In the genomic region with DNA sequence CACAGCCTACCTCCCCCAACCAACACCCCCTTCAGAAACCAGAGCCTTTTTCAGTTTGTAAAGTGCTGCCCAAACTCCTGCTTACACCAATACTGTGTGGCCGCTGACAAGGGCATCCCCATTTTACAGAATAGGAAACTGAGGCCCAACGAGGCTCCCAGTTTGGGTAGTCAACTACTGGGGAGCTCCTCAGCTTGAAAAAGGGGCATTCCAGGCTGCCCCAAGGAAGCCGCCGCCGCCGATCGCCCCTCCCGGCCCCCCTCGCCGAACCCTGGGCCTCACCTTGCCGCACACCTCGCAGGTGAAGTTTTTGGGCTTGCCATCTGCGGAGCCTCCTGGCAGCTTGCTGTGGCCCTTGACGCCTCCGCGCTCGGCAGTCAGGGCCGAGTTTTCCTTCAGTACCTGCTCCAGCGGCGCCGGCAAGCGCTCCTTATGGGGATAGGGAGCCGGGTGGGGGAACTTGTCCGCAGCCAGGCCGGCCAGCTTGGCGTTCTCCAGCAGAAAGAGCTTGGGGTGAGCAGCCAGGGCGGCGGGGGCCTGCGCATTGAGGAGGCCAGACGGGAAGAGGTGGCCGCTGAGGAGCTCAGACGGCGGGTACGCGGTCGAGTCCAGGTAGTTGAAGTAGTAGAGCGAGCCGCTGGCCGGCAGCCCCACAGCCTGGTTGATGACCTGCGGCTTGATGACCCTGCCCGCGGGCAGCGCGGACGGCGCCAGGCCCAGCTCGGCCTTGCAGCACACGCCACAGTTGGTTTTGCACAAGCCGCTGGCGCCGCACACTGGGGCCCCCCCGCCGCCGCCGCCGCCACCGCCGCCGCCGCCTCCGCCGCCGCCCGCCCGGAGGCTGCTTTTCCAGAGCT, we compare ENCODE assay signal across 15 cellular contexts. TPM values are rescaled to one million over a fixed set of nuclear protein-coding genes. Genes with fewer than 3 reads are reported as not detected.
DNase-seq lines count a peak whose midpoint lies in the region; ATAC-seq and TF ChIP-seq lines count a peak whose summit lies in the region.
"Had no signal": no experiment of that assay in that cellular context is flagged by ENCODE, and none has a peak within 500 bp of the region (broad histone marks: within the 10 kb centered on the region; RNA-seq: fewer than 3 reads in every experiment).

No MANE protein-coding gene starts in this region.

- intact Hi-C loops in activated CD4-positive, alpha-beta T cell treated with anti-CD3 and anti-CD28 coated beads, Interleukin-2, amount 10 ng/mL, durations not matched to agents 24 days and 14 days (cut with micrococcal nuclease), result loop anchor here (10.0 kb wide), 2 partner anchors 503 to 807 kb away; partner anchors contain the start of genes CADPS and PTPRG
- intact Hi-C loops in activated CD4-positive, alpha-beta T cell treated with anti-CD3 and anti-CD28 coated beads for 36 hours (cut with DNase I, micrococcal nuclease), result loop anchor here (10.0 kb wide), 2 partner anchors 503 to 807 kb away; partner anchors contain the start of genes CADPS (in 1 of the 2) and PTPRG (in 1 of the 2)
- intact Hi-C loops in left lung (cut with DNase I), result no loop called here

- no peak overlapping the region for H3K27ac ChIP-seq in left lung
- no peak overlapping the region for H3K27ac ChIP-seq in thoracic aorta
- H3K27ac ChIP-seq: foreskin keratinocyte, HL-60, upper lobe of right lung had no signal

- peaks cover 0 to 31% of the 10 kb centered on the region in 2 donors for H3K4me1 ChIP-seq in left lung
- peaks cover 18 to 70% of the 10 kb centered on the region in 2 donors for H3K4me1 ChIP-seq in thoracic aorta (ENCODE audit: control insufficient read depth in 1 of 2, low read depth in 2 of 2)
- H3K4me1 ChIP-seq: foreskin keratinocyte had no signal

- DNase-seq in activated CD4-positive, alpha-beta T cell treated with anti-CD3 and anti-CD28 coated beads, Interleukin-2, amount 10 ng/mL, durations not matched to agents 24 days and 14 days, result no peak
- DNase-seq in activated CD4-positive, alpha-beta T cell treated with anti-CD3 and anti-CD28 coated beads for 36 hours, result no peak
- peak; percentile 54 for DNase-seq in astrocyte of the hippocampus (ENCODE audit: low read depth, low spot score)
- peak in 1 of 2 donors; percentile 76 for DNase-seq in left lung
- no peak for DNase-seq in thoracic aorta (ENCODE audit: low spot score)
- no peak for DNase-seq in activated CD4-positive, alpha-beta memory T cell treated with anti-CD3 and anti-CD28 coated beads, Interleukin-2, amount 10 ng/mL, durations not matched to agents 7 days and 5 days
- no peak for DNase-seq in progenitor cell of endocrine pancreas (ENCODE audit: low spot score, unreplicated experiment)
- DNase-seq: effector CD4-positive, alpha-beta T cell; foreskin keratinocyte; left colon; NCI-H2081 treated with DMSO at 0.1 percent for 48 hours; stimulated activated CD4-positive, alpha-beta T cell treated with anti-CD3 and anti-CD28 coated beads, Interleukin-15, amount 100 ng/mL, for 24 hours; upper lobe of right lung had no signal

- CTCF ChIA-PET in activated CD4-positive, alpha-beta T cell treated with anti-CD3 and anti-CD28 coated beads for 36 hours (lab: Charles Lee), result no interaction called here
- CTCF ChIA-PET in activated CD4-positive, alpha-beta memory T cell treated with anti-CD3 and anti-CD28 coated beads, Interleukin-2, amount 10 ng/mL, durations not matched to agents 7 days and 5 days (lab: Charles Lee), result interaction anchor here (0.7 kb wide), 1 partner anchor 128 kb away, joined by 3 read pairs; no protein-coding TSS in a partner anchor

- TF ChIP-seq CTCF in left lung (IDR thresholded peaks at IDR 0.05) (no peak), thoracic aorta (IDR thresholded peaks at IDR 0.05) (no peak), progenitor cell of endocrine pancreas (IDR thresholded peaks at IDR 0.05; ENCODE audit: unreplicated experiment) (no peak)

- H3K9me3 ChIP-seq in left lung, result no peaks in the 10 kb centered on the region
- no peaks in the 10 kb centered on the region for H3K9me3 ChIP-seq in thoracic aorta
- H3K9me3 ChIP-seq: upper lobe of right lung had no signal

- H3K36me3 ChIP-seq in left lung (no peaks in the 10 kb centered on the region), thoracic aorta (no peaks in the 10 kb centered on the region)
- H3K36me3 ChIP-seq: upper lobe of right lung had no signal

- no peak overlapping the region for H3K4me3 ChIP-seq in left lung
- H3K4me3 ChIP-seq in thoracic aorta, result peak overlapping the region; percentile 27
- H3K4me3 ChIP-seq: upper lobe of right lung had no signal

- no peaks in the 10 kb centered on the region for H3K4me1 Mint-ChIP-seq in activated CD4-positive, alpha-beta T cell treated with anti-CD3 and anti-CD28 coated beads, Interleukin-2, amount 10 ng/mL, durations not matched to agents 24 days and 14 days
- peaks cover 7% of the 10 kb centered on the region for H3K4me1 Mint-ChIP-seq in activated CD4-positive, alpha-beta T cell treated with anti-CD3 and anti-CD28 coated beads for 36 hours
- no peaks in the 10 kb centered on the region for H3K4me1 Mint-ChIP-seq in activated CD4-positive, alpha-beta memory T cell treated with anti-CD3 and anti-CD28 coated beads, Interleukin-2, amount 10 ng/mL, durations not matched to agents 7 days and 5 days
- H3K4me1 Mint-ChIP-seq in progenitor cell of endocrine pancreas (ENCODE audit: low read depth), result peaks cover 1% of the 10 kb centered on the region

- no peaks in the 10 kb centered on the region for H3K36me3 Mint-ChIP-seq in activated CD4-positive, alpha-beta T cell treated with anti-CD3 and anti-CD28 coated beads, Interleukin-2, amount 10 ng/mL, durations not matched to agents 24 days and 14 days (ENCODE audit: low read depth)
- H3K36me3 Mint-ChIP-seq in activated CD4-positive, alpha-beta T cell treated with anti-CD3 and anti-CD28 coated beads for 36 hours (ENCODE audit: low read depth), result no peaks in the 10 kb centered on the region
- peaks cover 9% of the 10 kb centered on the region for H3K36me3 Mint-ChIP-seq in activated CD4-positive, alpha-beta memory T cell treated with anti-CD3 and anti-CD28 coated beads, Interleukin-2, amount 10 ng/mL, durations not matched to agents 7 days and 5 days (ENCODE audit: low read depth)
- H3K36me3 Mint-ChIP-seq in progenitor cell of endocrine pancreas (ENCODE audit: insufficient read depth), result no peaks in the 10 kb centered on the region

- peak overlapping the region; percentile 56 for H3K27ac Mint-ChIP-seq in activated CD4-positive, alpha-beta T cell treated with anti-CD3 and anti-CD28 coated beads, Interleukin-2, amount 10 ng/mL, durations not matched to agents 24 days and 14 days
- H3K27ac Mint-ChIP-seq in activated CD4-positive, alpha-beta T cell treated with anti-CD3 and anti-CD28 coated beads for 36 hours, result no peak overlapping the region
- no peak overlapping the region for H3K27ac Mint-ChIP-seq in activated CD4-positive, alpha-beta memory T cell treated with anti-CD3 and anti-CD28 coated beads, Interleukin-2, amount 10 ng/mL, durations not matched to agents 7 days and 5 days
- no peak overlapping the region for H3K27ac Mint-ChIP-seq in progenitor cell of endocrine pancreas

- POLR2A ChIA-PET in activated CD4-positive, alpha-beta T cell treated with anti-CD3 and anti-CD28 coated beads for 36 hours (lab: Charles Lee), result no interaction called here
- POLR2A ChIA-PET in activated CD4-positive, alpha-beta memory T cell treated with anti-CD3 and anti-CD28 coated beads, Interleukin-2, amount 10 ng/mL, durations not matched to agents 7 days and 5 days (lab: Charles Lee), result no interaction called here

- no peak overlapping the region for H3K4me3 Mint-ChIP-seq in activated CD4-positive, alpha-beta T cell treated with anti-CD3 and anti-CD28 coated beads, Interleukin-2, amount 10 ng/mL, durations not matched to agents 24 days and 14 days
- H3K4me3 Mint-ChIP-seq in activated CD4-positive, alpha-beta T cell treated with anti-CD3 and anti-CD28 coated beads for 36 hours, result no peak overlapping the region
- no peak overlapping the region for H3K4me3 Mint-ChIP-seq in activated CD4-positive, alpha-beta memory T cell treated with anti-CD3 and anti-CD28 coated beads, Interleukin-2, amount 10 ng/mL, durations not matched to agents 7 days and 5 days
- no peak overlapping the region for H3K4me3 Mint-ChIP-seq in progenitor cell of endocrine pancreas (ENCODE audit: low read depth)

- peaks cover 14% of the 10 kb centered on the region for H3K9me3 Mint-ChIP-seq in activated CD4-positive, alpha-beta T cell treated with anti-CD3 and anti-CD28 coated beads, Interleukin-2, amount 10 ng/mL, durations not matched to agents 24 days and 14 days
- H3K9me3 Mint-ChIP-seq in activated CD4-positive, alpha-beta T cell treated with anti-CD3 and anti-CD28 coated beads for 36 hours (ENCODE audit: low read depth), result no peaks in the 10 kb centered on the region
- H3K9me3 Mint-ChIP-seq in activated CD4-positive, alpha-beta memory T cell treated with anti-CD3 and anti-CD28 coated beads, Interleukin-2, amount 10 ng/mL, durations not matched to agents 7 days and 5 days, result no peaks in the 10 kb centered on the region
- no peaks in the 10 kb centered on the region for H3K9me3 Mint-ChIP-seq in progenitor cell of endocrine pancreas (ENCODE audit: low read depth)

- ATAC-seq in activated CD4-positive, alpha-beta T cell treated with anti-CD3 and anti-CD28 coated beads for 36 hours, result no peak
- peak; percentile 23 for ATAC-seq in left lung
- ATAC-seq in thoracic aorta (ENCODE audit: insufficient number of reproducible peaks, low FRiP score, low read depth), result no peak
- ATAC-seq in GM18519 (IDR thresholded peaks at IDR 0.05; ENCODE audit: low FRiP score, unreplicated experiment), result no peak
- ATAC-seq: foreskin keratinocyte, left colon, upper lobe of right lung had no signal

- H3K27me3 ChIP-seq in left lung (peaks cover 100% of the 10 kb centered on the region in 2 donors), thoracic aorta (replicated peaks; ENCODE audit: insufficient read depth) (peaks cover 44% of the 10 kb centered on the region)

- H3K27me3 Mint-ChIP-seq in activated CD4-positive, alpha-beta T cell treated with anti-CD3 and anti-CD28 coated beads, Interleukin-2, amount 10 ng/mL, durations not matched to agents 24 days and 14 days, result peaks cover 83% of the 10 kb centered on the region
- peaks cover 77% of the 10 kb centered on the region for H3K27me3 Mint-ChIP-seq in activated CD4-positive, alpha-beta T cell treated with anti-CD3 and anti-CD28 coated beads for 36 hours
- peaks cover 85% of the 10 kb centered on the region for H3K27me3 Mint-ChIP-seq in activated CD4-positive, alpha-beta memory T cell treated with anti-CD3 and anti-CD28 coated beads, Interleukin-2, amount 10 ng/mL, durations not matched to agents 7 days and 5 days
- H3K27me3 Mint-ChIP-seq in progenitor cell of endocrine pancreas, result peaks cover 97% of the 10 kb centered on the region

RNA-seq across cellular contexts. Expression of gene FEZF2, which starts 1.4 kb away (rescaled TPM):
- total RNA-seq in activated CD4-positive, alpha-beta T cell treated with anti-CD3 and anti-CD28 coated beads, Interleukin-2, amount 10 ng/mL, durations not matched to agents 24 days and 14 days, result not detected in 2 replicates
- total RNA-seq in activated CD4-positive, alpha-beta T cell treated with anti-CD3 and anti-CD28 coated beads for 36 hours, result not detected
- not detected for total RNA-seq in left lung
- not detected for total RNA-seq in thoracic aorta
- not detected for total RNA-seq in activated CD4-positive, alpha-beta memory T cell treated with anti-CD3 and anti-CD28 coated beads, Interleukin-2, amount 10 ng/mL, durations not matched to agents 7 days and 5 days
- total RNA-seq in progenitor cell of endocrine pancreas, result not detected in 2 replicates
- total RNA-seq: foreskin keratinocyte, left colon, upper lobe of right lung had no signal

Comparison
In these comparisons a context has a peak if more than half of its experiments do, and no peak if none do; other contexts are left out.
1. intact Hi-C loops: an anchor here in activated CD4-positive, alpha-beta T cell treated with anti-CD3 and anti-CD28 coated beads, Interleukin-2, amount 10 ng/mL, durations not matched to agents 24 days and 14 days (10.0 kb wide) and activated CD4-positive, alpha-beta T cell treated with anti-CD3 and anti-CD28 coated beads for 36 hours (10.0 kb wide); none called in left lung.